Comparison of ENCODE assay signal across 1 cellular context in the genomic region with DNA sequence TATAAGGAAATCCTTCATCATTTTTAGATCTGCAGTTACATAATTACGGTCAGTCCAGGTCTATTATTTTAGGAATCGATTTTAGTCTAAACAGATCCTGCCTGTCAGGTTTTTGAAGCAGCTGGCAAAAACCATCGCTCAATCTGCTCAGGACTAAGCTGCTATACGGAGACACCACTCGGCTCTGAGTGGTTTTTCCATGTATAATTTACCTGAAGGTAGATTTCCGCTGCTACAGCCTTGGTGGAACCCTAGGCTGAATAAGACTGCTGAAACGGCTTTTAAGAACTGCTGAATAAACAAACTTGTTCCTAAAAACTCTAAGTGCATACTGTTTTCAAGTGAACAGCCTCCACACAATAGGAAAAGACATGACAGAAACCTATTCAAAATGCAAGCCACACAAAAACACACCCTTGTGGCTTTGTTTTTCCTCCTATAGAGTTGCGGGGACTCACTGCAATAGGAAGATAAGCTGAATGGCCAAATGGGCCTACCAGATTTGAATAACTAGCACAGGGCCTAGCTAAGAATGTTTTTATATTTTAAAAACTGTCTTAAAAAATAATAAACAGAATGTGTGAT.
TF ChIP-seq lines count a peak whose summit lies in the region.

No MANE protein-coding gene starts in this region.

TF ChIP-seq in GM23338, 12 proteins besides CTCF, POLR2A, EP300 and RAD21 (continued from another document):
- TF ChIP-seq EZH2 (IDR thresholded peaks at IDR 0.05; ENCODE audit: low read depth, unreplicated experiment) (no peak), JUNB (IDR thresholded peaks at IDR 0.05; ENCODE audit: unreplicated experiment) (no peak), EZH2phosphoT487 (IDR thresholded peaks at IDR 0.05; ENCODE audit: unreplicated experiment) (no peak)
- TF ChIP-seq, protein P1, sequence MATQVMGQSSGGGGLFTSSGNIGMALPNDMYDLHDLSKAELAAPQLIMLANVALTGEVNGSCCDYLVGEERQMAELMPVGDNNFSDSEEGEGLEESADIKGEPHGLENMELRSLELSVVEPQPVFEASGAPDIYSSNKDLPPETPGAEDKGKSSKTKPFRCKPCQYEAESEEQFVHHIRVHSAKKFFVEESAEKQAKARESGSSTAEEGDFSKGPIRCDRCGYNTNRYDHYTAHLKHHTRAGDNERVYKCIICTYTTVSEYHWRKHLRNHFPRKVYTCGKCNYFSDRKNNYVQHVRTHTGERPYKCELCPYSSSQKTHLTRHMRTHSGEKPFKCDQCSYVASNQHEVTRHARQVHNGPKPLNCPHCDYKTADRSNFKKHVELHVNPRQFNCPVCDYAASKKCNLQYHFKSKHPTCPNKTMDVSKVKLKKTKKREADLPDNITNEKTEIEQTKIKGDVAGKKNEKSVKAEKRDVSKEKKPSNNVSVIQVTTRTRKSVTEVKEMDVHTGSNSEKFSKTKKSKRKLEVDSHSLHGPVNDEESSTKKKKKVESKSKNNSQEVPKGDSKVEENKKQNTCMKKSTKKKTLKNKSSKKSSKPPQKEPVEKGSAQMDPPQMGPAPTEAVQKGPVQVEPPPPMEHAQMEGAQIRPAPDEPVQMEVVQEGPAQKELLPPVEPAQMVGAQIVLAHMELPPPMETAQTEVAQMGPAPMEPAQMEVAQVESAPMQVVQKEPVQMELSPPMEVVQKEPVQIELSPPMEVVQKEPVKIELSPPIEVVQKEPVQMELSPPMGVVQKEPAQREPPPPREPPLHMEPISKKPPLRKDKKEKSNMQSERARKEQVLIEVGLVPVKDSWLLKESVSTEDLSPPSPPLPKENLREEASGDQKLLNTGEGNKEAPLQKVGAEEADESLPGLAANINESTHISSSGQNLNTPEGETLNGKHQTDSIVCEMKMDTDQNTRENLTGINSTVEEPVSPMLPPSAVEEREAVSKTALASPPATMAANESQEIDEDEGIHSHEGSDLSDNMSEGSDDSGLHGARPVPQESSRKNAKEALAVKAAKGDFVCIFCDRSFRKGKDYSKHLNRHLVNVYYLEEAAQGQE (IDR thresholded peaks at IDR 0.05; ENCODE audit: unreplicated experiment), result no peak
